In genomic region chr20:25544316-25544715, GRCh38 we compare ENCODE assay signal across 24 cellular contexts. TPM values are rescaled to one million over a fixed set of nuclear protein-coding genes. Genes with fewer than 3 reads are reported as not detected.
DNase-seq lines count a peak whose midpoint lies in the region; TF ChIP-seq lines count a peak whose summit lies in the region.
"Had no signal": no experiment of that assay in that cellular context is flagged by ENCODE, and none has a peak within 500 bp of the region (broad histone marks: within the 10 kb centered on the region; RNA-seq: fewer than 3 reads in every experiment).

No MANE protein-coding gene starts in this region.

- WGBS in mesenchymal stem cell: 9% methylated on average over 4 of the region's 4 CpGs

- peak overlapping the region; percentile 79 to 85 for H3K18ac ChIP-seq in mesenchymal stem cell (ENCODE audit: low read depth in 1 of 2, low read length in 2 of 2)

- no peak overlapping the region for H2BK12ac ChIP-seq in mesenchymal stem cell (ENCODE audit: low read length in 2 of 2)

- TF ChIP-seq CTCF in A673 (conservative IDR thresholded peaks at IDR 0.05; ENCODE audit: low read depth, low read length) (no peak), cardiac fibroblast (IDR thresholded peaks at IDR 0.05; ENCODE audit: low read depth, low read length) (no peak)

- H4K8ac ChIP-seq in mesenchymal stem cell (ENCODE audit: low read length): no peak overlapping the region

- H2AFZ ChIP-seq in mesenchymal stem cell (ENCODE audit: low read depth, low read length): no peak overlapping the region
- H2AFZ ChIP-seq: PC-9 had no signal

- no peak overlapping the region for H2AK5ac ChIP-seq in mesenchymal stem cell (ENCODE audit: low read length, severe bottlenecking)

- DNase-seq in A673 (ENCODE audit: low spot score) (peak; percentile 24), NCI-H82 (lab: John Stamatoyannopoulos, UW) (peak; percentile 73), cardiac fibroblast (ENCODE audit: low read depth in 2 of 2) (peak; percentile 23 to 33), mesenchymal stem cell (peak; percentile 61), midbrain (lab: John Stamatoyannopoulos, UW) (no peak)
- DNase-seq in effector CD4-positive, alpha-beta T cell: no peak
- DNase-seq in activated naive CD4-positive, alpha-beta T cell (lab: John Stamatoyannopoulos, UW): no peak
- DNase-seq in activated CD8-positive, alpha-beta memory T cell treated with anti-CD3 and anti-CD28 coated beads, Interleukin-2, amount 50 U/mL, for 4 hours: no peak
- DNase-seq: activated CD4-positive, alpha-beta T cell treated with anti-CD3 and anti-CD28 coated beads, Interleukin-2, amount 50 U/mL, for 48 hours; activated gamma-delta T cell treated with Interleukin-2 at 50 U/mL for 16 hours; amygdala; effector CD8-positive, alpha-beta T cell; left ventricle myocardium superior; NCI-H1694 treated with DMSO at 0.1 percent for 48 hours; NCI-H774; nucleus accumbens; PC-9; stimulated activated CD4-positive, alpha-beta T cell treated with anti-CD3 and anti-CD28 coated beads, Interleukin-15, amount 100 ng/mL, for 24 hours; T-helper 2 cell had no signal

- CTCF ChIA-PET in A673 (lab: Charles Lee): no interaction called here

- no peaks in the 10 kb centered on the region for H3K9me3 ChIP-seq in A673 (ENCODE audit: low read depth, low read length, poor library complexity, severe bottlenecking)
- no peaks in the 10 kb centered on the region for H3K9me3 ChIP-seq in mesenchymal stem cell (ENCODE audit: control insufficient read depth, low read length)
- H3K9me3 ChIP-seq: right atrium auricular region, SJCRH30, suprapubic skin had no signal

- intact Hi-C loops in A673 (cut with micrococcal nuclease; ENCODE audit: unreplicated experiment): no loop called here

- peaks cover 38% of the 10 kb centered on the region for H3K79me1 ChIP-seq in mesenchymal stem cell (replicated peaks; ENCODE audit: low read length, poor library complexity, severe bottlenecking)

- no peak overlapping the region for H2BK120ac ChIP-seq in mesenchymal stem cell (ENCODE audit: low read depth, low read length)

- H2BK15ac ChIP-seq in mesenchymal stem cell (ENCODE audit: low read depth, poor library complexity, severe bottlenecking): no peak overlapping the region

- H3K9ac ChIP-seq in mesenchymal stem cell (ENCODE audit: low read length): no peak overlapping the region

- peak overlapping the region; percentile 56 for H3K27ac ChIP-seq in A673 (ENCODE audit: low read depth, low read length, poor library complexity, severe bottlenecking)
- peak overlapping the region; percentile 21 for H3K27ac ChIP-seq in mesenchymal stem cell (ENCODE audit: low read length, poor library complexity, severe bottlenecking)
- H3K27ac ChIP-seq: C4-2B, HL-60, PC-9, right atrium auricular region, SJCRH30, suprapubic skin had no signal

- H3K14ac ChIP-seq in mesenchymal stem cell (ENCODE audit: low read length in 2 of 2): no peak overlapping the region

- H3K4me1 ChIP-seq in A673 (ENCODE audit: insufficient read depth, low read length, poor library complexity, severe bottlenecking): peaks cover 36% of the 10 kb centered on the region
- peaks cover 23% of the 10 kb centered on the region for H3K4me1 ChIP-seq in mesenchymal stem cell (ENCODE audit: control insufficient read depth, insufficient read depth, low read depth, low read length)

- H3K4me2 ChIP-seq in mesenchymal stem cell (ENCODE audit: low read length, poor library complexity, severe bottlenecking): no peak overlapping the region
- H3K4me2 ChIP-seq: PC-9 had no signal

- no peak overlapping the region for H3K4me3 ChIP-seq in A673 (ENCODE audit: low read depth, low read length, poor library complexity, severe bottlenecking)
- no peak overlapping the region for H3K4me3 ChIP-seq in cardiac fibroblast (replicated peaks in 1 of 2; ENCODE audit: low read depth in 2 of 2, low read length in 2 of 2)
- no peak overlapping the region for H3K4me3 ChIP-seq in mesenchymal stem cell (ENCODE audit: insufficient read depth in 1 of 2, low read depth in 1 of 2, low read length in 2 of 2)
- H3K4me3 ChIP-seq: PC-9, right atrium auricular region, SJCRH30, suprapubic skin had no signal

- no peak overlapping the region for H3K4ac ChIP-seq in mesenchymal stem cell (ENCODE audit: low read depth in 1 of 2, low read length in 2 of 2)

- H3K36me3 ChIP-seq in A673 (ENCODE audit: insufficient read depth, low read length, poor library complexity, severe bottlenecking) (no peaks in the 10 kb centered on the region), mesenchymal stem cell (ENCODE audit: control insufficient read depth in 1 of 2, insufficient read depth in 2 of 2, low read depth in 1 of 2, low read length in 2 of 2) (peaks cover 0 to 6% of the 10 kb centered on the region in 2 experiments)
- H3K36me3 ChIP-seq: right atrium auricular region, suprapubic skin had no signal

- H4K91ac ChIP-seq in mesenchymal stem cell (ENCODE audit: low read length): no peak overlapping the region

- H3K27me3 ChIP-seq in A673 (replicated peaks; ENCODE audit: insufficient read depth, low read depth, low read length, poor library complexity): no peaks in the 10 kb centered on the region
- no peaks in the 10 kb centered on the region for H3K27me3 ChIP-seq in mesenchymal stem cell (ENCODE audit: control insufficient read depth in 1 of 2, insufficient read depth in 1 of 2, low read length in 2 of 2)
- H3K27me3 ChIP-seq: right atrium auricular region, SJCRH30, suprapubic skin had no signal

- no peak overlapping the region for H3K23ac ChIP-seq in mesenchymal stem cell (ENCODE audit: low read length in 2 of 2)

- H2BK5ac ChIP-seq in mesenchymal stem cell (ENCODE audit: low read depth, low read length, poor library complexity, severe bottlenecking): no peak overlapping the region

- POLR2A ChIA-PET in A673 (lab: Charles Lee; ENCODE audit: low non-redundant PET): no interaction called here

- no TSS peak for BruUV-seq in A673 (replicated peaks; lab: Mats Ljungman, UMichigan)

RNA-seq across cellular contexts. Expression of gene NINL, which starts 41.0 kb away (rescaled TPM):
- total RNA-seq in A673 (2021): 31.5 and 36.8 TPM in 2 replicates
- polyA plus RNA-seq in mesenchymal stem cell (2013, experiment 1 of 2): 6.8 TPM
- polyA plus RNA-seq in mesenchymal stem cell (2013, experiment 2 of 2): 6.4 TPM

Comparison
In these comparisons a context has a peak if more than half of its experiments do, and no peak if none do; other contexts are left out.
1. DNase-seq: peak in A673 (single experiment), NCI-H82 (single experiment), cardiac fibroblast (2 of 2) and mesenchymal stem cell (single experiment); none in effector CD4-positive, alpha-beta T cell (single experiment), activated naive CD4-positive, alpha-beta T cell (0 of 4), activated CD8-positive, alpha-beta memory T cell treated with anti-CD3 and anti-CD28 coated beads, Interleukin-2, amount 50 U/mL, for 4 hours (single experiment) and midbrain (single experiment).